Comparison of ENCODE assay signal across 13 cellular contexts in the genomic region with DNA sequence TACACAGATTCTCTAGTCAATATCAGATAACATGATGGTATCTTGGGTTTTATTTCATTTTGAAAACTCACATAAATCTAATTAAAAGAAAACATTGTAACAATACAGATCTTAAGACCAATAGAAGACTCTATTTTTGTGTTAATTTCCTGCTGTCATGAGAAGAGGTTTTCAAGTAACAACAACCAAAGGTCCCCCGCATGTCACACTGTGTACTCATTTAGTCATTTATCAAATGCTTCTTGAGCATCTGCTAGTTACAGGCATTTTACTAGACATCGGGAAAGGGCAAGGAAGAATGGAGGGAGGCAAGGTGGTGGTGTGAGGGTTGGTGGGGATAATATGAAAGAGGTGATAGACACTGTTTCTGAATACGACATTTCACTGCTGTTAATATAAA.
"Had no signal": no experiment of that assay in that cellular context is flagged by ENCODE, and none has a peak within 500 bp of the region (broad histone marks: within the 10 kb centered on the region; RNA-seq: fewer than 3 reads in every experiment).

No MANE protein-coding gene starts in this region.

- H3K27me3 Mint-ChIP-seq: activated CD4-positive, alpha-beta T cell treated with anti-CD3 and anti-CD28 coated beads, Interleukin-2, amount 10 ng/mL, durations not matched to agents 7 days and 5 days; progenitor cell of endocrine pancreas had no signal

- H3K36me3 Mint-ChIP-seq: activated naive CD4-positive, alpha-beta T cell treated with anti-CD3 and anti-CD28 coated beads, Interleukin-2, amount 50 U/mL, for 72 hours had no signal

- H3K9me3 Mint-ChIP-seq: activated CD4-positive, alpha-beta T cell treated with anti-CD3 and anti-CD28 coated beads, Interleukin-2, amount 10 ng/mL, durations not matched to agents 7 days and 5 days; activated naive CD4-positive, alpha-beta T cell treated with anti-CD3 and anti-CD28 coated beads, Interleukin-2, amount 50 U/mL, for 72 hours; effector memory CD8-positive, alpha-beta T cell had no signal

- H3K27ac Mint-ChIP-seq: activated CD4-positive, alpha-beta T cell treated with anti-CD3 and anti-CD28 coated beads, Interleukin-2, amount 10 ng/mL, durations not matched to agents 7 days and 5 days; activated naive CD4-positive, alpha-beta T cell treated with anti-CD3 and anti-CD28 coated beads, Interleukin-2, amount 50 U/mL, for 72 hours; effector memory CD8-positive, alpha-beta T cell; progenitor cell of endocrine pancreas had no signal

- DNase-seq: activated CD4-positive, alpha-beta T cell treated with anti-CD3 and anti-CD28 coated beads, Interleukin-2, amount 10 ng/mL, durations not matched to agents 7 days and 5 days; activated gamma-delta T cell treated with Interleukin-2 at 50 U/mL for 16 hours; adrenal gland; dermis blood vessel endothelial cell; effector memory CD8-positive, alpha-beta T cell; esophagus squamous epithelium; foreskin fibroblast; lower lobe of right lung; stimulated activated CD4-positive, alpha-beta T cell treated with anti-CD3 and anti-CD28 coated beads, Interleukin-2, amount 100 ng/mL, for 24 hours; stimulated activated naive CD8-positive, alpha-beta T cell treated with anti-CD3 and anti-CD28 coated beads, Interleukin-15, Interleukin-2, amounts not matched to agents 100 U/mL and 50 U/mL, for 24 hours had no signal

- H3K4me3 Mint-ChIP-seq: activated CD4-positive, alpha-beta T cell treated with anti-CD3 and anti-CD28 coated beads, Interleukin-2, amount 10 ng/mL, durations not matched to agents 7 days and 5 days; effector memory CD8-positive, alpha-beta T cell had no signal

- ATAC-seq: activated CD4-positive, CD25-positive, alpha-beta regulatory T cell treated with anti-CD3 and anti-CD28 coated beads, Interleukin-2, amount 50 U/mL, for 24 hours; activated naive CD4-positive, alpha-beta T cell treated with anti-CD3 and anti-CD28 coated beads, Interleukin-2, amount 50 U/mL, for 72 hours; effector memory CD8-positive, alpha-beta T cell; lower lobe of right lung; stimulated activated naive CD8-positive, alpha-beta T cell treated with anti-CD3 and anti-CD28 coated beads, Interleukin-15, Interleukin-2, amounts not matched to agents 100 U/mL and 50 U/mL, for 24 hours had no signal

- H3K4me1 Mint-ChIP-seq: activated CD4-positive, alpha-beta T cell treated with anti-CD3 and anti-CD28 coated beads, Interleukin-2, amount 10 ng/mL, durations not matched to agents 7 days and 5 days had no signal
